20 cellular contexts compared by ENCODE assay signal in genomic region chr19:18855647-18856384, GRCh38. TPM values are rescaled to one million over a fixed set of nuclear protein-coding genes. Genes with fewer than 3 reads are reported as not detected.
DNase-seq lines count a peak whose midpoint lies in the region; ATAC-seq, FAIRE-seq and TF ChIP-seq lines count a peak whose summit lies in the region.
"Had no signal": no experiment of that assay in that cellular context is flagged by ENCODE, and none has a peak within 500 bp of the region (broad histone marks: within the 10 kb centered on the region; RNA-seq: fewer than 3 reads in every experiment).

No MANE protein-coding gene starts in this region.

- no peak overlapping the region for H3K4me3 ChIP-seq in HEK293 (ENCODE audit: low read depth, low read length)
- no peak overlapping the region for H3K4me3 ChIP-seq in H1 (ENCODE audit: extremely low read depth in 1 of 4, insufficient read depth in 2 of 4, low read depth in 3 of 4, low read length in 4 of 4)
- no peak overlapping the region for H3K4me3 ChIP-seq in neural progenitor cell
- H3K4me3 ChIP-seq in H7 (ENCODE audit: insufficient read depth, low read depth, low read length) = no peak overlapping the region
- H3K4me3 ChIP-seq: Peyer's patch had no signal

- no peak overlapping the region for H3K14ac ChIP-seq in H1 (ENCODE audit: insufficient read length)

- H3K27ac Mint-ChIP-seq in neural progenitor cell = peak overlapping the region; percentile 81

- H2BK15ac ChIP-seq in H1 (ENCODE audit: low read length) = no peak overlapping the region

- 89% methylated on average over 20 of the region's 27 CpGs; no CpG with 5 or more reads in 1 of the 2 experiments for WGBS in H1 (ENCODE audit: extremely low coverage in 1 of 2, insufficient coverage in 1 of 2, insufficient read length in 1 of 2, insufficient replicate concordance in 2 of 2, low coverage in 1 of 2, low lambda C conversion rate in 2 of 2, missing lambda C conversion rate in 1 of 2), 2 experiments

- no peaks in the 10 kb centered on the region for H3K23me2 ChIP-seq in H1 (ENCODE audit: low read depth, low read length)

- POLR2A ChIA-PET in HEK293 (lab: Yijun Ruan, JAX) (interaction anchor here (0.5 to 1.1 kb wide), 3 partner anchors 11 to 192 kb away, joined by 3 read pairs; no protein-coding TSS in a partner anchor), H1 (lab: Charles Lee; ENCODE audit: partially characterized antibody) (interaction anchor here (0.8 to 1.2 kb wide), 3 partner anchors 10 to 263 kb away, joined by 3 read pairs; no protein-coding TSS in a partner anchor)

- TF ChIP-seq RAD21 in H1 (IDR thresholded peaks at IDR 0.05 in 1 of 2, conservative IDR thresholded peaks at IDR 0.05 in 1 of 2; ENCODE audit: low read depth in 2 of 2, low read length in 2 of 2) = no peak

- H3K56ac ChIP-seq in H1 (replicated peaks; ENCODE audit: insufficient read length, low read depth, low read length) = no peak overlapping the region

- H3K27ac ChIP-seq in HEK293 (ENCODE audit: extremely low read depth, low read depth, low read length) = no peak overlapping the region
- H3K27ac ChIP-seq in angular gyrus (ENCODE audit: low read depth, low read length) = peak overlapping the region; percentile 86
- no peak overlapping the region for H3K27ac ChIP-seq in H1 (ENCODE audit: low read depth, low read length)
- no peak overlapping the region for H3K27ac ChIP-seq in neural progenitor cell
- H3K27ac ChIP-seq: C4-2B, HL-60, Peyer's patch had no signal

- no peaks in the 10 kb centered on the region for H3K27me3 ChIP-seq in H1 (replicated peaks in 1 of 4; ENCODE audit: control insufficient read depth in 3 of 4, extremely low read depth in 1 of 4, insufficient read depth in 3 of 4, low read length in 3 of 4)
- H3K27me3 ChIP-seq in neural progenitor cell = no peaks in the 10 kb centered on the region
- H3K27me3 ChIP-seq in H7 (ENCODE audit: control insufficient read depth, insufficient read depth, low read length) = no peaks in the 10 kb centered on the region
- H3K27me3 ChIP-seq: Peyer's patch had no signal

- H4K20me1 ChIP-seq in H1 (replicated peaks in 1 of 2; ENCODE audit: control insufficient read depth in 1 of 2, insufficient read depth in 2 of 2, low read length in 2 of 2) (peaks cover 17 to 23% of the 10 kb centered on the region in 2 experiments), neural progenitor cell (ENCODE audit: low read depth) (peaks cover 30% of the 10 kb centered on the region)

- CTCF ChIA-PET in HEK293 (lab: Yijun Ruan, JAX) (interaction anchor here (0.6 to 1.6 kb wide), 5 partner anchors 9 to 319 kb away, joined by 3 to 8 read pairs (median 4); no protein-coding TSS in a partner anchor), H1 (lab: Charles Lee; ENCODE audit: partially characterized antibody) (interaction anchor here (0.5 to 15.1 kb wide), 21 partner anchors 10 to 404 kb away, joined by 3 to 247 read pairs (median 4); partner anchors contain the start of gene HOMER3)

- no peak overlapping the region for H3K18ac ChIP-seq in H1 (ENCODE audit: extremely low read depth, low read length)

- no peak overlapping the region for H3K23ac ChIP-seq in H1 (ENCODE audit: insufficient read length)

- no peaks in the 10 kb centered on the region for H3K9me3 Mint-ChIP-seq in neural progenitor cell

- H3K9me3 ChIP-seq in HEK293 (ENCODE audit: control insufficient read depth, insufficient read depth, low read depth, low read length) (no peaks in the 10 kb centered on the region), H1 (ENCODE audit: insufficient read depth in 2 of 2, low read depth in 1 of 2, low read length in 1 of 2) (no peaks in the 10 kb centered on the region), neural progenitor cell (ENCODE audit: low read depth) (no peaks in the 10 kb centered on the region)
- H3K9me3 ChIP-seq: Peyer's patch had no signal

- H3K79me2 ChIP-seq in H1 (ENCODE audit: control insufficient read depth in 1 of 2, insufficient read depth in 2 of 2, low read length in 2 of 2) (no peaks in the 10 kb centered on the region), neural progenitor cell (ENCODE audit: low read depth) (no peaks in the 10 kb centered on the region)

- H2AK5ac ChIP-seq in H1 (ENCODE audit: low read depth, low read length) = no peak overlapping the region

- no peak overlapping the region for H4K5ac ChIP-seq in H1 (ENCODE audit: insufficient read length, low read depth, low read length)

- no peak for ATAC-seq in HG02973 (IDR thresholded peaks at IDR 0.05; ENCODE audit: unreplicated experiment)

- peaks cover 8 to 99% of the 10 kb centered on the region in 2 experiments for H3K36me3 ChIP-seq in HEK293 (ENCODE audit: control insufficient read depth in 2 of 2, insufficient read depth in 1 of 2, low read length in 2 of 2)
- H3K36me3 ChIP-seq in H1 (ENCODE audit: control insufficient read depth in 2 of 4, insufficient read depth in 4 of 4, low read length in 3 of 4) = peaks cover 49 to 88% (median 81%) of the 10 kb centered on the region in 4 experiments; a peak in 7 of 8 replicates
- H3K36me3 ChIP-seq in neural progenitor cell = no peaks in the 10 kb centered on the region
- H3K36me3 ChIP-seq in H7 (replicated peaks; ENCODE audit: control insufficient read depth, insufficient read depth, low read length) = peaks cover 68% of the 10 kb centered on the region

- TF ChIP-seq POLR2A in H1 (IDR thresholded peaks at IDR 0.05; ENCODE audit: control extremely low read depth in 1 of 2, low read depth in 2 of 2, low read length in 2 of 2) = no peak

- H2BK12ac ChIP-seq in H1 (ENCODE audit: low read depth, low read length) = no peak overlapping the region

- FAIRE-seq in H1 (lab: Jason Lieb, UNC) = no peak
- FAIRE-seq: A204.1, GM18507 had no signal

- DNase-seq in H1 (ENCODE audit: low read depth in 1 of 2, low spot score in 2 of 2) (no peak), neural progenitor cell (ENCODE audit: low spot score) (no peak), H7 (no peak), NCI-H2171 (lab: John Stamatoyannopoulos, UW) (no peak), NCI-H82 treated with DMSO at 0.1 percent for 48 hours (lab: John Stamatoyannopoulos, UW; ENCODE audit: unreplicated experiment) (no peak)
- DNase-seq: COR-L47, DMS153, EL, KG1, NCI-H1092, NCI-H187 treated with DMSO at 0.1 percent for 48 hours, Peyer's patch had no signal

- H2BK20ac ChIP-seq in H1 (ENCODE audit: low read length) = no peak overlapping the region

- H2AFZ ChIP-seq in H1 (ENCODE audit: low read length) (no peak overlapping the region), neural progenitor cell (replicated peaks) (no peak overlapping the region)

- no peaks in the 10 kb centered on the region; the same call in 1 of the 2 replicates for H3K79me1 ChIP-seq in H1 (ENCODE audit: low read depth, low read length)

- H3K27me3 Mint-ChIP-seq in neural progenitor cell (ENCODE audit: insufficient read depth, low read depth) = peaks cover 3% of the 10 kb centered on the region

- H3F3A ChIP-seq in neural progenitor cell (ENCODE audit: low read depth) = no peaks in the 10 kb centered on the region

- no peak overlapping the region for H2BK120ac ChIP-seq in H1 (replicated peaks; ENCODE audit: low read depth, low read length)

- H3K4me1 ChIP-seq in HEK293 (ENCODE audit: control insufficient read depth, insufficient read depth, low read length) = no peaks in the 10 kb centered on the region
- H3K4me1 ChIP-seq in H1 (replicated peaks in 1 of 4; ENCODE audit: control insufficient read depth in 3 of 4, insufficient read depth in 4 of 4, low read length in 3 of 4) = no peaks in the 10 kb centered on the region
- H3K4me1 ChIP-seq in neural progenitor cell = no peaks in the 10 kb centered on the region
- H3K4me1 ChIP-seq: Peyer's patch had no signal

- 0 out of 2 replicates have a peak overlapping the region, but pooled peaks have one; percentile 35 for H4K8ac ChIP-seq in H1 (ENCODE audit: extremely low read depth, insufficient read depth, low read length)

- no peak overlapping the region for H2BK5ac ChIP-seq in H1 (ENCODE audit: low read depth, low read length)

- H4K91ac ChIP-seq in H1 (replicated peaks; ENCODE audit: insufficient read length, low read length) = no peak overlapping the region

- no peak for TF ChIP-seq CTCF in HEK293 (tag by site-specific recombination; IDR thresholded peaks at IDR 0.05)
- TF ChIP-seq CTCF in H1 (IDR thresholded peaks at IDR 0.05; ENCODE audit: control extremely low read depth in 1 of 3, insufficient read depth in 1 of 3, low read depth in 1 of 3, low read length in 3 of 3) = no peak
- TF ChIP-seq CTCF in neural progenitor cell (IDR thresholded peaks at IDR 0.05) = no peak

- H3K36me3 Mint-ChIP-seq in neural progenitor cell = peaks cover 16% of the 10 kb centered on the region

- no peak overlapping the region for H3K4ac ChIP-seq in H1 (replicated peaks; ENCODE audit: insufficient read length, low read depth, low read length)

- H3K4me2 ChIP-seq in H1 (ENCODE audit: insufficient read depth in 1 of 2, low read depth in 2 of 2, low read length in 2 of 2) = no peak overlapping the region
- H3K4me2 ChIP-seq in neural progenitor cell = no peak overlapping the region

- no peak overlapping the region for H3K4me3 Mint-ChIP-seq in neural progenitor cell

- no peaks in the 10 kb centered on the region for H3K4me1 Mint-ChIP-seq in neural progenitor cell

- no peak for TF ChIP-seq EP300 in H1 (IDR thresholded peaks at IDR 0.05; ENCODE audit: borderline replicate concordance in 1 of 2, low read depth in 2 of 2, low read length in 2 of 2)

- H3K9ac ChIP-seq in H1 (replicated peaks in 1 of 4; ENCODE audit: extremely low read depth in 1 of 4, low read depth in 3 of 4, low read length in 3 of 4) (no peak overlapping the region), neural progenitor cell (no peak overlapping the region)

RNA-seq across cellular contexts. Expression of gene UPF1, which starts 24.1 kb away (rescaled TPM):
- 62.0 and 64.6 TPM in 2 replicates for total RNA-seq in H1 (2021; fragmentation: NEBNext Ultra II Directional; extraction: Animal tissue kit (Norgen Biotek cat#: 25700))
- 46.4 and 77.0 TPM in 2 replicates for polyA plus RNA-seq in H1 (2011; rRNA removed)
- polyA plus RNA-seq in H1 (2011; cell fraction: cytosol; rRNA removed) = 21.2 TPM
- 103 TPM for polyA plus RNA-seq in H1 (2011; cell fraction: nucleus; rRNA removed)
- polyA plus RNA-seq in H1 (2012, experiment 1 of 2) = 27.7 to 47.4 TPM (median 46.0 TPM) in 4 replicates
- polyA plus RNA-seq in H1 (2012, experiment 2 of 2) = 32.1 TPM
- 28.2 TPM for polyA plus RNA-seq in H1 (2013, experiment 1 of 2)
- polyA plus RNA-seq in H1 (2013, experiment 2 of 2) = 27.5 TPM
- polyA minus RNA-seq in H1 (2011; rRNA and poly(A)+ RNA removed) = 70.9 and 84.6 TPM in 2 replicates
- polyA minus RNA-seq in H1 (2011; cell fraction: cytosol; rRNA and poly(A)+ RNA removed) = 56.1 TPM
- polyA minus RNA-seq in H1 (2011; cell fraction: nucleus; rRNA and poly(A)+ RNA removed) = 58.3 TPM
- total RNA-seq in neural progenitor cell (ENCODE audit: low replicate concordance) = 65.2 and 69.8 TPM in 2 replicates
- 92.6 and 95.8 TPM in 2 replicates for total RNA-seq in H7 (2014; rRNA removed; shearing (Covaris generic))

RNA-seq across cellular contexts. Expression of gene CERS1, which starts 40.1 kb away (rescaled TPM):
- total RNA-seq in H1 (2021; fragmentation: NEBNext Ultra II Directional; extraction: Animal tissue kit (Norgen Biotek cat#: 25700)) = 18.6 and 23.1 TPM in 2 replicates
- polyA plus RNA-seq in H1 (2011; rRNA removed) = 51.0 and 61.6 TPM in 2 replicates
- 34.1 TPM for polyA plus RNA-seq in H1 (2011; cell fraction: cytosol; rRNA removed)
- polyA plus RNA-seq in H1 (2011; cell fraction: nucleus; rRNA removed) = 63.5 TPM
- polyA plus RNA-seq in H1 (2012, experiment 1 of 2) = 19.7 to 33.8 TPM (median 29.0 TPM) in 4 replicates
- polyA plus RNA-seq in H1 (2012, experiment 2 of 2) = 27.3 TPM
- 24.6 TPM for polyA plus RNA-seq in H1 (2013, experiment 1 of 2)
- 27.4 TPM for polyA plus RNA-seq in H1 (2013, experiment 2 of 2)
- 35.8 and 44.0 TPM in 2 replicates for polyA minus RNA-seq in H1 (2011; rRNA and poly(A)+ RNA removed)
- 12.2 TPM for polyA minus RNA-seq in H1 (2011; cell fraction: cytosol; rRNA and poly(A)+ RNA removed)
- 9.3 TPM for polyA minus RNA-seq in H1 (2011; cell fraction: nucleus; rRNA and poly(A)+ RNA removed)
- total RNA-seq in neural progenitor cell (ENCODE audit: low replicate concordance) = 1.9 and 7.6 TPM in 2 replicates
- total RNA-seq in H7 (2014; rRNA removed; shearing (Covaris generic)) = 7.8 and 8.5 TPM in 2 replicates
- total RNA-seq: MCF 10A, Peyer's patch had no signal
